ENCODE assay signal across 10 cellular contexts in genomic region chr2:202039278-202040100, GRCh38. TPM values are rescaled to one million over a fixed set of nuclear protein-coding genes. Genes with fewer than 3 reads are reported as not detected.
DNase-seq lines count a peak whose midpoint lies in the region; ATAC-seq and TF ChIP-seq lines count a peak whose summit lies in the region.
"Had no signal": no experiment of that assay in that cellular context is flagged by ENCODE, and none has a peak within 500 bp of the region (broad histone marks: within the 10 kb centered on the region; RNA-seq: fewer than 3 reads in every experiment).

No MANE protein-coding gene starts in this region.

- no peaks in the 10 kb centered on the region for H3K36me3 ChIP-seq in Panc1 (ENCODE audit: control insufficient read depth, insufficient read depth, low read length)
- no peaks in the 10 kb centered on the region for H3K36me3 ChIP-seq in tibial artery
- no peaks in the 10 kb centered on the region for H3K36me3 ChIP-seq in SJCRH30

- no peaks in the 10 kb centered on the region for H3K9me3 Mint-ChIP-seq in activated CD4-positive, alpha-beta T cell treated with anti-CD3 and anti-CD28 coated beads, Interleukin-2, amount 10 ng/mL, durations not matched to agents 7 days and 5 days

- peak overlapping the region; percentile 14 for H3K4me3 Mint-ChIP-seq in activated CD4-positive, alpha-beta T cell treated with anti-CD3 and anti-CD28 coated beads, Interleukin-2, amount 10 ng/mL, durations not matched to agents 7 days and 5 days

- peaks cover 10% of the 10 kb centered on the region for H3K4me1 Mint-ChIP-seq in activated CD4-positive, alpha-beta T cell treated with anti-CD3 and anti-CD28 coated beads, Interleukin-2, amount 10 ng/mL, durations not matched to agents 7 days and 5 days

- peaks cover 39% of the 10 kb centered on the region for H3K27me3 Mint-ChIP-seq in activated CD4-positive, alpha-beta T cell treated with anti-CD3 and anti-CD28 coated beads, Interleukin-2, amount 10 ng/mL, durations not matched to agents 7 days and 5 days

- peak; percentile 9 for DNase-seq in activated CD4-positive, alpha-beta T cell treated with anti-CD3 and anti-CD28 coated beads, Interleukin-2, amount 10 ng/mL, durations not matched to agents 7 days and 5 days
- no peak for DNase-seq in activated CD4-positive, alpha-beta T cell treated with anti-CD3 and anti-CD28 coated beads for 1 hour
- no peak for DNase-seq in Panc1 (ENCODE audit: low read depth, low spot score)
- no peak for DNase-seq in tibial artery
- no peak for DNase-seq in NCI-H1694 (lab: John Stamatoyannopoulos, UW)
- DNase-seq in SJCRH30, result no peak
- DNase-seq: activated effector memory CD4-positive, alpha-beta T cell treated with anti-CD3 and anti-CD28 coated beads, Interleukin-2, amount 50 U/mL, for 16 hours had no signal

- no peak overlapping the region for H3K27ac Mint-ChIP-seq in activated CD4-positive, alpha-beta T cell treated with anti-CD3 and anti-CD28 coated beads, Interleukin-2, amount 10 ng/mL, durations not matched to agents 7 days and 5 days

- CTCF ChIA-PET in activated CD4-positive, alpha-beta T cell treated with anti-CD3 and anti-CD28 coated beads, Interleukin-2, amount 10 ng/mL, durations not matched to agents 7 days and 5 days (lab: Charles Lee), result no interaction called here
- CTCF ChIA-PET in Panc1 (lab: Charles Lee), result no interaction called here

- ATAC-seq in Panc1 (no peak), HG03280 (IDR thresholded peaks at IDR 0.05; ENCODE audit: unreplicated experiment) (no peak)

- BruUV-seq in Panc1 (replicated peaks; lab: Mats Ljungman, UMichigan), result no TSS peak

- no peaks in the 10 kb centered on the region for H3K36me3 Mint-ChIP-seq in activated CD4-positive, alpha-beta T cell treated with anti-CD3 and anti-CD28 coated beads, Interleukin-2, amount 10 ng/mL, durations not matched to agents 7 days and 5 days (ENCODE audit: low read depth)

- H3K4me3 ChIP-seq in Panc1 (ENCODE audit: low read depth in 2 of 2, low read length in 2 of 2) (peak overlapping the region; percentile 2 to 65), iPS-18c (ENCODE audit: insufficient read depth, low read depth, low read length) (peak overlapping the region; percentile 31; the same call in 1 of the 2 replicates), tibial artery (peak overlapping the region; percentile 0 to 11), SJCRH30 (no peak overlapping the region)

- TF ChIP-seq CTCF in Panc1 (IDR thresholded peaks at IDR 0.05), result no peak
- no peak for TF ChIP-seq CTCF in tibial artery (IDR thresholded peaks at IDR 0.05)

- H3K27ac ChIP-seq in Panc1 (ENCODE audit: low read length) (peak overlapping the region; percentile 76), tibial artery (peak overlapping the region in 1 of 2 donors; percentile 99), SJCRH30 (no peak overlapping the region)

- in situ Hi-C loops in Panc1 (cut with HindIII; ENCODE audit: low pct_unique_long_range_greater_than_20kb, low sequenced_read_pairs), result no loop called here

- intact Hi-C loops in Panc1 (cut with micrococcal nuclease; ENCODE audit: unreplicated experiment) (loop anchor here (10.0 kb wide), 2 partner anchors 175 to 245 kb away; no protein-coding TSS in a partner anchor), tibial artery (cut with DNase I; ENCODE audit: low total_unique reads) (loop anchor here (5.0 kb wide), 3 partner anchors 138 to 242 kb away; no protein-coding TSS in a partner anchor)

- H3K4me1 ChIP-seq in Panc1 (ENCODE audit: control insufficient read depth, insufficient read depth, low read length), result peaks cover 40% of the 10 kb centered on the region
- H3K4me1 ChIP-seq in tibial artery, result peaks cover 0 to 58% (median 35%) of the 10 kb centered on the region in 4 donors
- H3K4me1 ChIP-seq in SJCRH30, result peaks cover 7% of the 10 kb centered on the region; the same call in 1 of the 2 replicates

- H3K9me3 ChIP-seq in Panc1 (ENCODE audit: control insufficient read depth, insufficient read depth, low read depth, low read length), result no peaks in the 10 kb centered on the region
- no peaks in the 10 kb centered on the region for H3K9me3 ChIP-seq in iPS-18c (ENCODE audit: control insufficient read depth, insufficient read depth, low read length)
- no peaks in the 10 kb centered on the region for H3K9me3 ChIP-seq in tibial artery
- no peaks in the 10 kb centered on the region for H3K9me3 ChIP-seq in SJCRH30 (replicated peaks)

- H3K27me3 ChIP-seq in Panc1 (ENCODE audit: control insufficient read depth, insufficient read depth, low read length) (no peaks in the 10 kb centered on the region), tibial artery (no peaks in the 10 kb centered on the region), SJCRH30 (no peaks in the 10 kb centered on the region)

- POLR2A ChIA-PET in activated CD4-positive, alpha-beta T cell treated with anti-CD3 and anti-CD28 coated beads, Interleukin-2, amount 10 ng/mL, durations not matched to agents 7 days and 5 days (lab: Charles Lee), result no interaction called here
- POLR2A ChIA-PET in Panc1 (lab: Charles Lee), result no interaction called here

RNA-seq across cellular contexts. Expression of gene FZD7, which starts 5.8 kb away (rescaled TPM):
- under 1 TPM; 0.10 to 0.12 TPM for total RNA-seq in activated CD4-positive, alpha-beta T cell treated with anti-CD3 and anti-CD28 coated beads, Interleukin-2, amount 10 ng/mL, durations not matched to agents 7 days and 5 days
- 38.1 TPM for total RNA-seq in Panc1 (2021; ENCODE audit: unreplicated experiment)
- polyA plus RNA-seq in Panc1 (2012; ENCODE audit: insufficient read length), result 46.7 TPM
- total RNA-seq in SJCRH30 (2014; rRNA removed; shearing (Covaris generic)), result 9.2 and 10.0 TPM in 2 replicates

RNA-seq across cellular contexts. Expression of gene KIAA2012, which starts 33.6 kb away (rescaled TPM):
- not detected for total RNA-seq in activated CD4-positive, alpha-beta T cell treated with anti-CD3 and anti-CD28 coated beads, Interleukin-2, amount 10 ng/mL, durations not matched to agents 7 days and 5 days
- total RNA-seq in Panc1 (2021; ENCODE audit: unreplicated experiment), result not detected
- not detected for polyA plus RNA-seq in Panc1 (2012; ENCODE audit: insufficient read length)
- 0.08 TPM in 1 of 2 replicates, not detected in the other for total RNA-seq in SJCRH30 (2014; rRNA removed; shearing (Covaris generic))
- total RNA-seq: sciatic nerve had no signal
